Comparison of ENCODE assay signal across 8 cellular contexts in genomic region chr1:67053535-67053784, GRCh38. TPM values are rescaled to one million over a fixed set of nuclear protein-coding genes. Genes with fewer than 3 reads are reported as not detected.
DNase-seq lines count a peak whose midpoint lies in the region; ATAC-seq and TF ChIP-seq lines count a peak whose summit lies in the region.

No MANE protein-coding gene starts in this region.

- intact Hi-C loops in dendritic cell treated with granulocyte-macrophage colony-stimulating factor and Interleukin-4, amounts not matched to agents 40 ng/mL and 50 ng/mL, for 4 days (cut with micrococcal nuclease) = loop anchor here (5.0 to 10.0 kb wide), 3 partner anchors 91 to 381 kb away; partner anchors contain the start of gene SERBP1
- intact Hi-C loops in lower leg skin (cut with DNase I; ENCODE audit: low total_unique reads) (no loop called here), posterior vena cava (cut with DNase I) (no loop called here)

- H3K4me1 Mint-ChIP-seq in activated CD8-positive, alpha-beta memory T cell treated with anti-CD3 and anti-CD28 coated beads, Interleukin-2, amount 10 ng/mL, durations not matched to agents 7 days and 5 days = peaks cover 29% of the 10 kb centered on the region
- peaks cover 24% of the 10 kb centered on the region for H3K4me1 Mint-ChIP-seq in dendritic cell treated with granulocyte-macrophage colony-stimulating factor and Interleukin-4, amounts not matched to agents 40 ng/mL and 50 ng/mL, for 4 days (ENCODE audit: low read depth)

- H3K27me3 Mint-ChIP-seq in activated CD8-positive, alpha-beta memory T cell treated with anti-CD3 and anti-CD28 coated beads, Interleukin-2, amount 10 ng/mL, durations not matched to agents 7 days and 5 days = peaks cover 4% of the 10 kb centered on the region
- no peaks in the 10 kb centered on the region for H3K27me3 Mint-ChIP-seq in dendritic cell treated with granulocyte-macrophage colony-stimulating factor and Interleukin-4, amounts not matched to agents 40 ng/mL and 50 ng/mL, for 4 days

- H3K4me1 ChIP-seq in SJCRH30 (peaks cover 7% of the 10 kb centered on the region; the same call in 1 of the 2 replicates), suprapubic skin (peaks cover 33% of the 10 kb centered on the region)

- H3K27me3 ChIP-seq in SJCRH30 = no peaks in the 10 kb centered on the region
- H3K27me3 ChIP-seq in suprapubic skin = no peaks in the 10 kb centered on the region

- CTCF ChIA-PET in activated CD8-positive, alpha-beta memory T cell treated with anti-CD3 and anti-CD28 coated beads, Interleukin-2, amount 10 ng/mL, durations not matched to agents 7 days and 5 days (lab: Charles Lee) = interaction anchor here (1.0 to 2.0 kb wide), 5 partner anchors 57 to 160 kb away, joined by 3 to 8 read pairs (median 3); no protein-coding TSS in a partner anchor

- DNase-seq in activated CD8-positive, alpha-beta memory T cell treated with anti-CD3 and anti-CD28 coated beads, Interleukin-2, amount 10 ng/mL, durations not matched to agents 7 days and 5 days = no peak
- no peak for DNase-seq in activated CD8-positive, alpha-beta memory T cell treated with anti-CD3 and anti-CD28 coated beads, Interleukin-2, amount 50 U/mL, for 4 hours
- DNase-seq in SJCRH30 (no peak), lower leg skin (ENCODE audit: low spot score in 2 of 2) (peak in 1 of 2 donors; percentile 91), suprapubic skin (ENCODE audit: low spot score in 2 of 2) (peak; percentile 72 to 84), posterior vena cava (ENCODE audit: low spot score) (no peak)

- H3K36me3 ChIP-seq in SJCRH30 (peaks cover 23% of the 10 kb centered on the region), suprapubic skin (peaks cover 11% of the 10 kb centered on the region)

- H3K4me3 Mint-ChIP-seq in activated CD8-positive, alpha-beta memory T cell treated with anti-CD3 and anti-CD28 coated beads, Interleukin-2, amount 10 ng/mL, durations not matched to agents 7 days and 5 days = peak overlapping the region; percentile 82
- peak overlapping the region; percentile 88 for H3K4me3 Mint-ChIP-seq in dendritic cell treated with granulocyte-macrophage colony-stimulating factor and Interleukin-4, amounts not matched to agents 40 ng/mL and 50 ng/mL, for 4 days

- 0% methylated on average over 29 of the region's 34 CpGs; no CpG with 5 or more reads in 1 of the 2 donors for WGBS in lower leg skin, 2 donors
- WGBS in suprapubic skin = 0% methylated on average over 5 of the region's 34 CpGs

- ATAC-seq in activated CD8-positive, alpha-beta memory T cell treated with anti-CD3 and anti-CD28 coated beads, Interleukin-2, amount 10 ng/mL, durations not matched to agents 7 days and 5 days = peak; percentile 59
- peak; percentile 39 for ATAC-seq in HG02852 (IDR thresholded peaks at IDR 0.05; ENCODE audit: unreplicated experiment)

- peak overlapping the region; percentile 89 for H3K27ac Mint-ChIP-seq in activated CD8-positive, alpha-beta memory T cell treated with anti-CD3 and anti-CD28 coated beads, Interleukin-2, amount 10 ng/mL, durations not matched to agents 7 days and 5 days
- peak overlapping the region; percentile 92 for H3K27ac Mint-ChIP-seq in dendritic cell treated with granulocyte-macrophage colony-stimulating factor and Interleukin-4, amounts not matched to agents 40 ng/mL and 50 ng/mL, for 4 days

- peaks cover 18% of the 10 kb centered on the region for H3K36me3 Mint-ChIP-seq in activated CD8-positive, alpha-beta memory T cell treated with anti-CD3 and anti-CD28 coated beads, Interleukin-2, amount 10 ng/mL, durations not matched to agents 7 days and 5 days
- peaks cover 41% of the 10 kb centered on the region for H3K36me3 Mint-ChIP-seq in dendritic cell treated with granulocyte-macrophage colony-stimulating factor and Interleukin-4, amounts not matched to agents 40 ng/mL and 50 ng/mL, for 4 days (ENCODE audit: low read depth)

- H3K9me3 ChIP-seq in SJCRH30 (replicated peaks) (no peaks in the 10 kb centered on the region), suprapubic skin (no peaks in the 10 kb centered on the region)

- H3K27ac ChIP-seq in SJCRH30 (peak overlapping the region; percentile 77; the same call in 1 of the 2 replicates), suprapubic skin (peak overlapping the region; percentile 95)

- TF ChIP-seq EP300 in suprapubic skin (IDR thresholded peaks at IDR 0.05) = no peak

- TF ChIP-seq CTCF in lower leg skin (IDR thresholded peaks at IDR 0.05) (no peak), suprapubic skin (IDR thresholded peaks at IDR 0.05) (no peak)

- H3K4me3 ChIP-seq in SJCRH30 (peak overlapping the region; percentile 96), lower leg skin (ENCODE audit: low read depth, poor library complexity, severe bottlenecking) (peak overlapping the region; percentile 81), suprapubic skin (peak overlapping the region; percentile 90)

- H3K9me3 Mint-ChIP-seq in activated CD8-positive, alpha-beta memory T cell treated with anti-CD3 and anti-CD28 coated beads, Interleukin-2, amount 10 ng/mL, durations not matched to agents 7 days and 5 days (ENCODE audit: low read depth) = no peaks in the 10 kb centered on the region
- no peaks in the 10 kb centered on the region for H3K9me3 Mint-ChIP-seq in dendritic cell treated with granulocyte-macrophage colony-stimulating factor and Interleukin-4, amounts not matched to agents 40 ng/mL and 50 ng/mL, for 4 days

- TF ChIP-seq POLR2A in lower leg skin (IDR thresholded peaks at IDR 0.05) = no peak
- no peak for TF ChIP-seq POLR2A in suprapubic skin (IDR thresholded peaks at IDR 0.05)

RNA-seq across cellular contexts. Expression of gene SLC35D1, which starts 0.5 kb away (rescaled TPM):
- total RNA-seq in activated CD8-positive, alpha-beta memory T cell treated with anti-CD3 and anti-CD28 coated beads, Interleukin-2, amount 10 ng/mL, durations not matched to agents 7 days and 5 days = 10 to 100 TPM in 1 of 2 experiments, 1 to 10 TPM in 1; 9.1 to 15.2 TPM
- 18.7 and 19.6 TPM in 2 replicates for total RNA-seq in SJCRH30 (2014; rRNA removed; shearing (Covaris generic))
- total RNA-seq in lower leg skin (10 to 100 TPM; 11.4 to 13.6 (median 12.5) TPM), suprapubic skin (10 to 100 TPM; 11.3 to 20.3 (median 17.4) TPM), posterior vena cava (1 to 10 TPM; 9.3 to 9.5 TPM)

Comparison
In these comparisons a context has a peak if more than half of its experiments do, and no peak if none do; other contexts are left out.
1. DNase-seq: peak in suprapubic skin (2 of 2); none in activated CD8-positive, alpha-beta memory T cell treated with anti-CD3 and anti-CD28 coated beads, Interleukin-2, amount 10 ng/mL, durations not matched to agents 7 days and 5 days (single experiment), activated CD8-positive, alpha-beta memory T cell treated with anti-CD3 and anti-CD28 coated beads, Interleukin-2, amount 50 U/mL, for 4 hours (single experiment), SJCRH30 (0 of 2) and posterior vena cava (single experiment).
2. Peak in every context shown above with its lines, with median percentiles within 50 percentile points of each other: H3K4me3 ChIP-seq.